1 cellular context compared by ENCODE assay signal in genomic region chr2:96864343-96865091, GRCh38.
TF ChIP-seq lines count a peak whose summit lies in the region.

No MANE protein-coding gene starts in this region.

TF ChIP-seq in GM12878, 131 proteins besides CTCF, POLR2A, EP300 and RAD21:
- TF ChIP-seq PAX8 (IDR thresholded peaks at IDR 0.05) (no peak), ESRRA (IDR thresholded peaks at IDR 0.05; ENCODE audit: low read length) (no peak), POLR2AphosphoS2 (IDR thresholded peaks at IDR 0.05; ENCODE audit: low read depth, low read length) (0 out of 2 replicates have a peak, but pooled peaks have one; percentile 8)
TF ChIP-seq in GM12878: peak in this region for 1.
